Comparison of ENCODE assay signal across 8 cellular contexts in genomic region chr9:4739587-4740372, GRCh38. TPM values are rescaled to one million over a fixed set of nuclear protein-coding genes. Genes with fewer than 3 reads are reported as not detected.
DNase-seq lines count a peak whose midpoint lies in the region; ATAC-seq and TF ChIP-seq lines count a peak whose summit lies in the region.

No MANE protein-coding gene starts in this region.

- H3K36me3 ChIP-seq in GM23338 (ENCODE audit: insufficient read depth) (no peaks in the 10 kb centered on the region; the same call in 1 of the 2 replicates), endodermal cell (ENCODE audit: control insufficient read depth, insufficient read depth, low read length) (no peaks in the 10 kb centered on the region), neural cell (ENCODE audit: insufficient read depth, low read length) (no peaks in the 10 kb centered on the region)

- H3K4me3 Mint-ChIP-seq in GM23338 (peak overlapping the region; percentile 84), endodermal cell (peak overlapping the region; percentile 85)

- ATAC-seq in GM23338 = no peak

- no peaks in the 10 kb centered on the region for H3K9me3 ChIP-seq in endodermal cell (ENCODE audit: control insufficient read depth, low read length)
- no peaks in the 10 kb centered on the region for H3K9me3 ChIP-seq in neural cell (ENCODE audit: low read length)

- H3K36me3 Mint-ChIP-seq in GM23338 (ENCODE audit: low read depth) = no peaks in the 10 kb centered on the region; the same call in 2 of the 3 replicates
- H3K36me3 Mint-ChIP-seq in endodermal cell (ENCODE audit: low read depth) = peaks cover 2% of the 10 kb centered on the region

- POLR2A ChIA-PET in RWPE1 (lab: Yijun Ruan, JAX; ENCODE audit: low non-redundant PET) = interaction anchor here (0.5 to 0.6 kb wide), 2 partner anchors 105 to 1213 kb away, joined by 3 read pairs; no protein-coding TSS in a partner anchor

- TF ChIP-seq CTCF in GM23338 (conservative IDR thresholded peaks at IDR 0.05; ENCODE audit: low read depth in 2 of 2) (0 out of 4 replicates have a peak, but pooled peaks of 1 of the 2 experiments have one; percentile 1), RWPE1 (conservative IDR thresholded peaks at IDR 0.05; ENCODE audit: low read depth) (no peak), endodermal cell (conservative IDR thresholded peaks at IDR 0.05) (no peak), neural cell (IDR thresholded peaks at IDR 0.05; ENCODE audit: poor library complexity, severe bottlenecking) (no peak)

- H3K79me2 ChIP-seq in GM23338 (replicated peaks; ENCODE audit: insufficient read depth) = peaks cover 48% of the 10 kb centered on the region
- H3K79me2 ChIP-seq in neural cell (replicated peaks; ENCODE audit: insufficient read depth, low read length) = peaks cover 43% of the 10 kb centered on the region

- no peak for TF ChIP-seq RAD21 in neural cell (conservative IDR thresholded peaks at IDR 0.05)

- H3F3A ChIP-seq in GM23338 (replicated peaks; ENCODE audit: low read depth) (no peaks in the 10 kb centered on the region; the same call in 1 of the 2 replicates), neural cell (ENCODE audit: insufficient read depth, low read length, poor library complexity, severe bottlenecking) (no peaks in the 10 kb centered on the region)

- WGBS in endodermal cell (ENCODE audit: insufficient coverage in 1 of 2, insufficient read length in 1 of 2), 2 experiments = 43 to 71% methylated on average over 15 to 23 of the region's 25 CpGs

- H3K4me1 Mint-ChIP-seq in GM23338 (peaks cover 32% of the 10 kb centered on the region), endodermal cell (peaks cover 19% of the 10 kb centered on the region)

- no peak for TF ChIP-seq EP300 in neural cell (conservative IDR thresholded peaks at IDR 0.05; ENCODE audit: poor library complexity, severe bottlenecking)

- H3K27ac ChIP-seq in GM23338 (ENCODE audit: low read depth) = 0 out of 2 replicates have a peak overlapping the region, but pooled peaks have one; percentile 33
- peak overlapping the region; percentile 93 for H3K27ac ChIP-seq in RWPE1
- H3K27ac ChIP-seq in endodermal cell (ENCODE audit: low read depth, low read length) = no peak overlapping the region
- H3K27ac ChIP-seq in neural cell (ENCODE audit: low read length) = no peak overlapping the region

- peak overlapping the region; percentile 83 for H3K4me2 ChIP-seq in GM23338
- H3K4me2 ChIP-seq in neural cell (ENCODE audit: low read length) = peak overlapping the region; percentile 83

- H3K4me3 ChIP-seq in GM23338 (peak overlapping the region; percentile 64), endodermal cell (ENCODE audit: low read length) (peak overlapping the region; percentile 94), neural cell (ENCODE audit: low read length) (peak overlapping the region; percentile 97)

- DNase-seq in GM23338 (ENCODE audit: low spot score) (peak; percentile 23), RWPE1 (ENCODE audit: low spot score) (no peak), endodermal cell (peak; percentile 59), AG08396 (ENCODE audit: low spot score) (no peak), mucosa of gallbladder (ENCODE audit: low spot score) (no peak), UCSD-AML1 (lab: John Stamatoyannopoulos, UW; ENCODE audit: unreplicated experiment) (no peak), NCI-H2227 treated with DMSO at 0.1 percent for 48 hours (lab: John Stamatoyannopoulos, UW) (no peak)

- H4K20me1 ChIP-seq in GM23338 (replicated peaks; ENCODE audit: insufficient read depth) (peaks cover 11% of the 10 kb centered on the region), neural cell (ENCODE audit: insufficient read depth) (no peaks in the 10 kb centered on the region)

- H3K27me3 Mint-ChIP-seq in GM23338 (ENCODE audit: insufficient read depth, low read depth, poor library complexity) = peaks cover 13% of the 10 kb centered on the region
- no peaks in the 10 kb centered on the region for H3K27me3 Mint-ChIP-seq in endodermal cell (ENCODE audit: insufficient read depth)

- H3K4me1 ChIP-seq in GM23338 (ENCODE audit: insufficient read depth) = peaks cover 36% of the 10 kb centered on the region
- H3K4me1 ChIP-seq in endodermal cell (ENCODE audit: control insufficient read depth, insufficient read depth, low read length) = peaks cover 4% of the 10 kb centered on the region

- CTCF ChIA-PET in RWPE1 (lab: Yijun Ruan, JAX) = interaction anchor here (0.7 to 0.9 kb wide), 3 partner anchors 37 to 720 kb away, joined by 4 to 5 read pairs (median 4); no protein-coding TSS in a partner anchor

- H3K9me3 Mint-ChIP-seq in GM23338 = no peaks in the 10 kb centered on the region; the same call in 2 of the 3 replicates
- H3K9me3 Mint-ChIP-seq in endodermal cell = no peaks in the 10 kb centered on the region

- H2AFZ ChIP-seq in GM23338 = peak overlapping the region; percentile 92; the same call in 1 of the 2 replicates
- H2AFZ ChIP-seq in neural cell (ENCODE audit: low read depth, low read length) = peak overlapping the region; percentile 60

- H3K9me2 ChIP-seq in GM23338 (ENCODE audit: insufficient read depth) = no peaks in the 10 kb centered on the region
- H3K9me2 ChIP-seq in neural cell (ENCODE audit: insufficient read depth, low read length) = no peaks in the 10 kb centered on the region

- H3K27me3 ChIP-seq in GM23338 (ENCODE audit: insufficient read depth) (no peaks in the 10 kb centered on the region), endodermal cell (ENCODE audit: control insufficient read depth, insufficient read depth, low read length, poor library complexity, severe bottlenecking) (no peaks in the 10 kb centered on the region), neural cell (ENCODE audit: insufficient read depth, low read depth, low read length) (no peaks in the 10 kb centered on the region)

- H3K27ac Mint-ChIP-seq in GM23338 (no peak overlapping the region; the same call in 1 of the 2 replicates), endodermal cell (peak overlapping the region; percentile 83)

- H3K9ac ChIP-seq in endodermal cell (ENCODE audit: extremely low read depth, low read length, poor library complexity, severe bottlenecking) (peak overlapping the region; percentile 55), neural cell (ENCODE audit: low read length) (peak overlapping the region; percentile 79)

TF ChIP-seq in GM23338, 12 proteins besides CTCF, POLR2A, EP300 and RAD21 (continues in another document):
- no peak for TF ChIP-seq EZH2phosphoT487 (IDR thresholded peaks at IDR 0.05; ENCODE audit: unreplicated experiment)

TF ChIP-seq in neural cell, 6 proteins besides CTCF, POLR2A, EP300 and RAD21:
- no peak for TF ChIP-seq MXI1 (conservative IDR thresholded peaks at IDR 0.05; ENCODE audit: poor library complexity, severe bottlenecking)
- no peak for TF ChIP-seq SMC3 (conservative IDR thresholded peaks at IDR 0.05; ENCODE audit: poor library complexity)
- TF ChIP-seq TAF1 (IDR thresholded peaks at IDR 0.05; ENCODE audit: low read depth) = no peak
- TF ChIP-seq POLR2AphosphoS5 (IDR thresholded peaks at IDR 0.05) = no peak
- TF ChIP-seq EZH2 (IDR thresholded peaks at IDR 0.05; ENCODE audit: borderline replicate concordance, insufficient read depth, low read length, poor library complexity, severe bottlenecking) = no peak
- TF ChIP-seq REST (IDR thresholded peaks at IDR 0.05; ENCODE audit: borderline replicate concordance) = no peak

RNA-seq across cellular contexts. Expression of gene AK3, which starts 1.2 kb away (rescaled TPM):
- 34.3 and 40.2 TPM in 2 replicates for total RNA-seq in GM23338 (2014; rRNA removed; shearing (Covaris generic))
- polyA plus RNA-seq in GM23338 (2016; fragmentation: Nextera tagmentation; extraction: Ambion mirVana) (29.6 and 30.1 TPM in 2 replicates), neural cell (65.9 and 73.7 TPM in 2 replicates)
- total RNA-seq in endodermal cell (10 to 100 TPM; 51.5 to 59.8 TPM), mucosa of gallbladder (40.9 TPM)
- polyA plus RNA-seq in endodermal cell (2013, experiment 1 of 2) = 65.6 TPM
- 59.0 TPM for polyA plus RNA-seq in endodermal cell (2013, experiment 2 of 2)
- polyA minus RNA-seq in neural cell = 37.0 and 37.5 TPM in 2 replicates

RNA-seq across cellular contexts. Expression of gene RCL1, which starts 53.0 kb away (rescaled TPM):
- total RNA-seq in GM23338 (2014; rRNA removed; shearing (Covaris generic)) = 41.2 and 44.1 TPM in 2 replicates
- 19.3 and 20.7 TPM in 2 replicates for polyA plus RNA-seq in GM23338 (2016; fragmentation: Nextera tagmentation; extraction: Ambion mirVana)
- total RNA-seq in endodermal cell = 10 to 100 TPM; 13.2 to 18.6 TPM
- 13.7 TPM for polyA plus RNA-seq in endodermal cell (2013, experiment 1 of 2)
- 13.8 TPM for polyA plus RNA-seq in endodermal cell (2013, experiment 2 of 2)
- polyA plus RNA-seq in neural cell = 4.2 and 7.5 TPM in 2 replicates
- polyA minus RNA-seq in neural cell = 10.9 and 13.6 TPM in 2 replicates
- 9.5 TPM for total RNA-seq in mucosa of gallbladder

Comparison
In these comparisons a context has a peak if more than half of its experiments do, and no peak if none do; other contexts are left out.
1. DNase-seq: peak in GM23338 (single experiment) and endodermal cell (single experiment); none in RWPE1 (single experiment), AG08396 (single experiment), mucosa of gallbladder (single experiment), UCSD-AML1 (single experiment) and NCI-H2227 treated with DMSO at 0.1 percent for 48 hours (single experiment).
2. H3K27ac ChIP-seq: peak in GM23338 (single experiment) and RWPE1 (single experiment); none in endodermal cell (single experiment) and neural cell (single experiment).
3. Peak in every context shown above with its lines, with median percentiles within 50 percentile points of each other: H3K4me3 ChIP-seq.